ENCODE assay signal across 18 cellular contexts in genomic region chr6:136343700-136344099, GRCh38. TPM values are rescaled to one million over a fixed set of nuclear protein-coding genes. Genes with fewer than 3 reads are reported as not detected.
DNase-seq lines count a peak whose midpoint lies in the region; ATAC-seq, FAIRE-seq and TF ChIP-seq lines count a peak whose summit lies in the region.
"Had no signal": no experiment of that assay in that cellular context is flagged by ENCODE, and none has a peak within 500 bp of the region (broad histone marks: within the 10 kb centered on the region; RNA-seq: fewer than 3 reads in every experiment).

No MANE protein-coding gene starts in this region.

- H3K4me1 ChIP-seq in HepG2 (ENCODE audit: insufficient read depth, low read length) (no peaks in the 10 kb centered on the region), right lobe of liver (no peaks in the 10 kb centered on the region), PC-3 (ENCODE audit: insufficient read depth, low read length) (no peaks in the 10 kb centered on the region; the same call in 1 of the 2 replicates)
- H3K4me1 ChIP-seq: BLaER1 treated with 17β-estradiol and CSF1 and Interleukin-3, amounts not matched to agents 10 nM and 100 nM had no signal

- 0 out of 5 replicates have a peak, but pooled peaks cover 0 to 3% of the 10 kb centered on the region in 2 experiments for H3K27me3 ChIP-seq in HepG2 (ENCODE audit: control insufficient read depth in 1 of 2, insufficient read depth in 2 of 2, low read length in 2 of 2)
- no peaks in the 10 kb centered on the region for H3K27me3 ChIP-seq in right lobe of liver
- H3K27me3 ChIP-seq in PC-3 (ENCODE audit: low read length), result no peaks in the 10 kb centered on the region
- H3K27me3 ChIP-seq: BLaER1 treated with 17β-estradiol and CSF1 and Interleukin-3, amounts not matched to agents 10 nM and 100 nM had no signal

- no peak for TF ChIP-seq CTCF in HepG2 (CRISPR knock-in tag; IDR thresholded peaks at IDR 0.05)
- TF ChIP-seq CTCF in right lobe of liver (IDR thresholded peaks at IDR 0.05), result no peak
- no peak for TF ChIP-seq CTCF in PC-3 (conservative IDR thresholded peaks at IDR 0.05; ENCODE audit: low read depth, low read length)
- TF ChIP-seq CTCF in mesothelial cell of epicardium (IDR thresholded peaks at IDR 0.05; ENCODE audit: unreplicated experiment), result no peak

- FAIRE-seq in HepG2 (lab: Jason Lieb, UNC), result no peak
- FAIRE-seq: HTR-8/SVneo had no signal

- in situ Hi-C loops in HepG2 (cut with HindIII; ENCODE audit: extremely low pct_ligation_motif_present, low pct_unique_long_range_greater_than_20kb), result no loop called here

- H3K4me1 Mint-ChIP-seq in mesothelial cell of epicardium, result peaks cover 12% of the 10 kb centered on the region
- H3K4me1 Mint-ChIP-seq: B cell, IgD-negative memory B cell had no signal

- no peak overlapping the region for H3K4me3 ChIP-seq in HepG2 (replicated peaks in 1 of 3; ENCODE audit: insufficient read depth in 1 of 3, low read depth in 2 of 3, low read length in 3 of 3)
- no peak overlapping the region for H3K4me3 ChIP-seq in right lobe of liver
- H3K4me3 ChIP-seq in PC-3 (ENCODE audit: low read length), result no peak overlapping the region
- H3K4me3 ChIP-seq: BLaER1 treated with 17β-estradiol and CSF1 and Interleukin-3, amounts not matched to agents 10 nM and 100 nM; GM23248 had no signal

- H3K79me2 ChIP-seq in HepG2 (ENCODE audit: insufficient read depth, low read length) (no peaks in the 10 kb centered on the region), PC-3 (ENCODE audit: low read length) (no peaks in the 10 kb centered on the region)

- peaks cover 2% of the 10 kb centered on the region for H3K36me3 Mint-ChIP-seq in mesothelial cell of epicardium
- H3K36me3 Mint-ChIP-seq: CD8-positive, alpha-beta T cell had no signal

- no peaks in the 10 kb centered on the region for H3K9me3 Mint-ChIP-seq in mesothelial cell of epicardium
- H3K9me3 Mint-ChIP-seq: CD8-positive, alpha-beta T cell; HFFc6; IgD-negative memory B cell had no signal

- H3K27ac ChIP-seq in HepG2 (ENCODE audit: extremely low read length, insufficient read depth, low read length) (no peak overlapping the region), right lobe of liver (no peak overlapping the region), PC-3 (ENCODE audit: low read length) (no peak overlapping the region)
- H3K27ac ChIP-seq: BLaER1 treated with 17β-estradiol and CSF1 and Interleukin-3, amounts not matched to agents 10 nM and 100 nM; GM23248; HL-60 had no signal

- H3K27ac Mint-ChIP-seq in mesothelial cell of epicardium, result peak overlapping the region; percentile 39
- H3K27ac Mint-ChIP-seq: B cell; CD8-positive, alpha-beta T cell; HFFc6; IgD-negative memory B cell had no signal

- H3K36me3 ChIP-seq in HepG2 (replicated peaks in 1 of 2; ENCODE audit: control insufficient read depth in 1 of 2, insufficient read depth in 2 of 2, low read length in 2 of 2), result no peaks in the 10 kb centered on the region
- H3K36me3 ChIP-seq in right lobe of liver, result peaks cover 0 to 14% (median 0%) of the 10 kb centered on the region in 4 donors
- no peaks in the 10 kb centered on the region for H3K36me3 ChIP-seq in PC-3 (ENCODE audit: low read depth, low read length)

- no peaks in the 10 kb centered on the region for H3K9me2 ChIP-seq in PC-3 (replicated peaks; ENCODE audit: low read length)

- POLR2A ChIA-PET in HepG2 (lab: Yijun Ruan, JAX), result no interaction called here
- POLR2A ChIA-PET in PC-3 (lab: Charles Lee; ENCODE audit: unreplicated experiment), result no interaction called here

- H3F3A ChIP-seq in PC-3 (ENCODE audit: low read length, unreplicated experiment), result no peaks in the 10 kb centered on the region

- DNase-seq in HepG2 (ENCODE audit: low spot score) (no peak), right lobe of liver (no peak), PC-3 (no peak), mesothelial cell of epicardium (ENCODE audit: low spot score in 2 of 2, unreplicated experiment in 2 of 2) (no peak), OCI-M1 (lab: John Stamatoyannopoulos, UW) (no peak)
- DNase-seq in stimulated activated CD4-positive, alpha-beta T cell treated with anti-CD3 and anti-CD28 coated beads, Interleukin-12 subunit alpha, Interleukin-12 subunit beta, amount 100 ng/mL, for 4 hours, result no peak
- DNase-seq: CD8-positive, alpha-beta T cell; DMS79 treated with DMSO at 0.1 percent for 48 hours; GF-D8; GM23248; HFFc6; KG1 had no signal

- no peak overlapping the region for H3K4me2 ChIP-seq in HepG2 (ENCODE audit: low read depth, low read length)
- H3K4me2 ChIP-seq in PC-3 (ENCODE audit: low read length), result no peak overlapping the region
- H3K4me2 ChIP-seq: BLaER1 treated with 17β-estradiol and CSF1 and Interleukin-3, amounts not matched to agents 10 nM and 100 nM had no signal

- no peak overlapping the region for H3K4me3 Mint-ChIP-seq in mesothelial cell of epicardium
- H3K4me3 Mint-ChIP-seq: B cell; CD8-positive, alpha-beta T cell; HFFc6; IgD-negative memory B cell had no signal

- H3K9me3 ChIP-seq in HepG2 (ENCODE audit: low read length) (no peaks in the 10 kb centered on the region), right lobe of liver (no peaks in the 10 kb centered on the region), PC-3 (ENCODE audit: low read length) (no peaks in the 10 kb centered on the region)
- H3K9me3 ChIP-seq: BLaER1 treated with 17β-estradiol and CSF1 and Interleukin-3, amounts not matched to agents 10 nM and 100 nM had no signal

- no peak for ATAC-seq in HepG2
- ATAC-seq in right lobe of liver, result no peak
- ATAC-seq in PC-3, result no peak
- no peak for ATAC-seq in GM21786 (IDR thresholded peaks at IDR 0.05; ENCODE audit: unreplicated experiment)
- ATAC-seq: CD8-positive, alpha-beta T cell had no signal

- BruUV-seq in HepG2 (replicated peaks; lab: Mats Ljungman, UMichigan), result no TSS peak
- BruUV-seq in PC-3 (replicated peaks; lab: Mats Ljungman, UMichigan), result TSS peak; percentile 26

- 1% methylated on average over 1 of the region's 1 CpG for WGBS in HepG2 (ENCODE audit: low lambda C conversion rate)
- 92% methylated on average over 1 of the region's 1 CpG for WGBS in right lobe of liver (ENCODE audit: insufficient coverage, low coverage, low lambda C conversion rate, missing lambda C conversion rate)

- no peak for TF ChIP-seq RAD21 in HepG2 (CRISPR knock-in tag; IDR thresholded peaks at IDR 0.05)

- intact Hi-C loops in HepG2 (cut with micrococcal nuclease; ENCODE audit: unreplicated experiment), result no loop called here
- intact Hi-C loops in right lobe of liver (cut with DNase I), result no loop called here
- intact Hi-C loops in PC-3 (cut with micrococcal nuclease), result no loop called here

- no peak overlapping the region for H3K9ac ChIP-seq in HepG2 (ENCODE audit: insufficient read depth, low read depth, low read length)
- no peak overlapping the region for H3K9ac ChIP-seq in PC-3 (ENCODE audit: low read length)
- H3K9ac ChIP-seq: BLaER1 treated with 17β-estradiol and CSF1 and Interleukin-3, amounts not matched to agents 10 nM and 100 nM; GM23248 had no signal

- no peaks in the 10 kb centered on the region for H3K27me3 Mint-ChIP-seq in mesothelial cell of epicardium (ENCODE audit: low read depth)
- H3K27me3 Mint-ChIP-seq: B cell, IgD-negative memory B cell had no signal

- no peak overlapping the region for H2AFZ ChIP-seq in HepG2 (ENCODE audit: low read length)
- H2AFZ ChIP-seq in PC-3 (ENCODE audit: low read length), result no peak overlapping the region

- TF ChIP-seq EP300 in HepG2 (IDR thresholded peaks at IDR 0.05; ENCODE audit: low read depth in 2 of 2, low read length in 2 of 2) (no peak), HepG2 (CRISPR knock-in tag; IDR thresholded peaks at IDR 0.05; ENCODE audit: borderline replicate concordance) (no peak)

- TF ChIP-seq POLR2A in HepG2 (IDR thresholded peaks at IDR 0.05; ENCODE audit: insufficient read depth in 1 of 2, low read depth in 2 of 2, low read length in 2 of 2) (no peak), right lobe of liver (IDR thresholded peaks at IDR 0.05) (no peak)

- CTCF ChIA-PET in HepG2 (lab: Yijun Ruan, JAX; ENCODE audit: low intra/inter-chr PET ratio, low total read pairs), result no interaction called here
- CTCF ChIA-PET in PC-3 (lab: Charles Lee), result no interaction called here

- H4K20me1 ChIP-seq in HepG2 (ENCODE audit: insufficient read depth, low read length), result no peaks in the 10 kb centered on the region
- no peaks in the 10 kb centered on the region for H4K20me1 ChIP-seq in PC-3 (ENCODE audit: low read length)
- H4K20me1 ChIP-seq: BLaER1 treated with 17β-estradiol and CSF1 and Interleukin-3, amounts not matched to agents 10 nM and 100 nM had no signal

TF ChIP-seq in HepG2, 621 proteins besides CTCF, POLR2A, EP300 and RAD21 (continues in another document):
- no peak for TF ChIP-seq ZSCAN12 (CRISPR knock-in tag; IDR thresholded peaks at IDR 0.05)
- no peak for TF ChIP-seq KLF15 (CRISPR knock-in tag; IDR thresholded peaks at IDR 0.05; ENCODE audit: borderline replicate concordance)
- TF ChIP-seq ZIK1 (CRISPR knock-in tag; IDR thresholded peaks at IDR 0.05; ENCODE audit: borderline replicate concordance, low read depth), result no peak
- no peak for TF ChIP-seq ZNF251 (CRISPR knock-in tag; IDR thresholded peaks at IDR 0.05)

RNA-seq across cellular contexts. Expression of gene BCLAF1, which starts 54.1 kb away (rescaled TPM):
- total RNA-seq in HepG2 (2016; rRNA removed; fragmentation: Illumina TruSeq; extraction: Trizol) (292 and 439 TPM in 2 replicates), right lobe of liver (10 to 100 TPM; 30.5 to 57.2 (median 40.6) TPM), PC-3 (2014; rRNA removed) (119 and 171 TPM in 2 replicates), mesothelial cell of epicardium (241 to 260 TPM (median 246 TPM) in 3 replicates)
- total RNA-seq in HepG2 (2016; cell fraction: cytosol; rRNA removed; fragmentation: Illumina TruSeq; extraction: Trizol; ENCODE audit: low read depth), result 20.2 and 21.8 TPM in 2 replicates
- total RNA-seq in HepG2 (2016; cell fraction: insoluble cytoplasmic fraction; rRNA removed; fragmentation: Illumina TruSeq; extraction: Trizol), result 277 and 462 TPM in 2 replicates
- 30.3 and 37.3 TPM in 2 replicates for total RNA-seq in HepG2 (2016; cell fraction: membrane; rRNA removed; fragmentation: Illumina TruSeq; extraction: Trizol)
- total RNA-seq in HepG2 (2016; cell fraction: nucleus; rRNA removed; fragmentation: Illumina TruSeq; extraction: Trizol), result 318 and 332 TPM in 2 replicates
- 40.4 and 55.3 TPM in 2 replicates for polyA plus RNA-seq in HepG2 (2011; rRNA removed)
- 15.1 and 21.6 TPM in 2 replicates for polyA plus RNA-seq in HepG2 (2011; cell fraction: cytosol; rRNA removed)
- polyA plus RNA-seq in HepG2 (2011; cell fraction: nucleus; rRNA removed), result 55.9 and 61.4 TPM in 2 replicates
- 46.3 and 82.3 TPM in 2 replicates for polyA plus RNA-seq in HepG2 (2012)
- polyA plus RNA-seq in HepG2 (2016; cell fraction: cytosol; fragmentation: Illumina TruSeq; extraction: Trizol; ENCODE audit: low read depth), result 3.5 and 3.6 TPM in 2 replicates
- 251 and 266 TPM in 2 replicates for polyA plus RNA-seq in HepG2 (2016; cell fraction: insoluble cytoplasmic fraction; fragmentation: Illumina TruSeq; extraction: Trizol; ENCODE audit: low read depth)
- polyA plus RNA-seq in HepG2 (2016; cell fraction: membrane; fragmentation: Illumina TruSeq; extraction: Trizol; ENCODE audit: low read depth), result 7.1 and 11.2 TPM in 2 replicates
- polyA plus RNA-seq in HepG2 (2016; cell fraction: nucleus; fragmentation: Illumina TruSeq; extraction: Trizol; ENCODE audit: insufficient read depth, low read depth), result 153 and 159 TPM in 2 replicates
- 71.2 and 104 TPM in 2 replicates for polyA minus RNA-seq in HepG2 (2011; rRNA and poly(A)+ RNA removed; ENCODE audit: low replicate concordance)
- 64.1 and 70.1 TPM in 2 replicates for polyA minus RNA-seq in HepG2 (2011; cell fraction: cytosol; rRNA and poly(A)+ RNA removed)
- 566 and 662 TPM in 2 replicates for polyA minus RNA-seq in HepG2 (2011; cell fraction: nucleus; rRNA and poly(A)+ RNA removed)
